In the genomic region with DNA sequence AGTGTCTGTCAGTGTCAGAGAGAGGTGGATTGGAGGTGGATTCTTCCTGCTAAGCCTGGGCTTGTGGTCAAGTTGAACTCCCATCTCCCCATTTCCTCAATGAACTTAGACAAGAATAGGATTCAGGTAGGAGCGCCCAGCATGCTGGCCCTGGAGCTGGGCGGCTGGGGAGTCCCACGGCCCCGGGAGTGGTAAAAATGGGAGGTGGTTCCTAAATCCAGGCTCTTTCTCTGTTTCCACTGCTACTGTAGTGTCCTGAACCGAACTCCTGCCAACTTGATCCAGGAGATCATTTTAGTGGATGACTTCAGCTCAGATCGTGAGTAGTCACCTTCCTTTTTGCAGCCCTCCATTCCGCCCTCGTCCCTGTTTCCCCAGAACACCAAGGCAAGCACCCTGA, we compare ENCODE assay signal across 22 cellular contexts.
DNase-seq lines count a peak whose midpoint lies in the region; ATAC-seq, FAIRE-seq and TF ChIP-seq lines count a peak whose summit lies in the region.
"Had no signal": no experiment of that assay in that cellular context is flagged by ENCODE, and none has a peak within 500 bp of the region (broad histone marks: within the 10 kb centered on the region; RNA-seq: fewer than 3 reads in every experiment).

No MANE protein-coding gene starts in this region.

- FAIRE-seq in small intestine (lab: Jason Lieb, UNC): no peak
- FAIRE-seq: H54 had no signal

- no peaks in the 10 kb centered on the region for H3K9me3 ChIP-seq in small intestine (ENCODE audit: control insufficient read depth, low read depth)
- H3K9me3 ChIP-seq: BE2C had no signal

- no peak for TF ChIP-seq CTCF in WTC11 (IDR thresholded peaks at IDR 0.05)
- no peak for TF ChIP-seq CTCF in type B pancreatic cell (conservative IDR thresholded peaks at IDR 0.05)

- no peaks in the 10 kb centered on the region for H3K27me3 ChIP-seq in small intestine (ENCODE audit: control insufficient read depth in 2 of 2, insufficient read depth in 2 of 2, low read length in 2 of 2)
- H3K27me3 ChIP-seq: BE2C had no signal

- CTCF ChIA-PET in WTC11 (lab: Charles Lee): interaction anchor here (0.7 to 2.0 kb wide), 4 partner anchors 15 to 196 kb away, joined by 3 to 11 read pairs (median 4); no protein-coding TSS in a partner anchor

- H3K27me3 Mint-ChIP-seq in WTC11 (ENCODE audit: low read depth): no peaks in the 10 kb centered on the region
- H3K27me3 Mint-ChIP-seq in type B pancreatic cell: no peaks in the 10 kb centered on the region

- H3K36me3 Mint-ChIP-seq in WTC11 (no peaks in the 10 kb centered on the region), type B pancreatic cell (no peaks in the 10 kb centered on the region)
- H3K36me3 Mint-ChIP-seq: CD14-positive monocyte; CD8-positive, alpha-beta memory T cell had no signal

- WGBS in small intestine, 3 donors: 92 to 97% (median 92%) methylated on average over 8 of the region's 8 CpGs

- intact Hi-C loops in sciatic nerve (cut with DNase I): no loop called here

- H3K4me1 ChIP-seq in small intestine (ENCODE audit: control insufficient read depth in 2 of 2, insufficient read depth in 1 of 2, low read depth in 1 of 2, low read length in 1 of 2): no peaks in the 10 kb centered on the region
- H3K4me1 ChIP-seq: BE2C had no signal

- H3K9me3 Mint-ChIP-seq in WTC11 (no peaks in the 10 kb centered on the region), type B pancreatic cell (no peaks in the 10 kb centered on the region)
- H3K9me3 Mint-ChIP-seq: CD8-positive, alpha-beta memory T cell had no signal

- H3K27ac ChIP-seq in small intestine (ENCODE audit: low read depth in 1 of 2, low read length in 1 of 2): no peak overlapping the region
- H3K27ac ChIP-seq: RWPE1 had no signal

- no peak for ATAC-seq in WTC11
- no peak for ATAC-seq in sciatic nerve
- ATAC-seq in GM19351 (IDR thresholded peaks at IDR 0.05; ENCODE audit: unreplicated experiment): no peak

- H3K27ac Mint-ChIP-seq in WTC11: no peak overlapping the region
- H3K27ac Mint-ChIP-seq in type B pancreatic cell: no peak overlapping the region
- H3K27ac Mint-ChIP-seq: CD14-positive monocyte; CD8-positive, alpha-beta memory T cell had no signal

- H3K4me1 Mint-ChIP-seq in WTC11 (peaks cover 8% of the 10 kb centered on the region), type B pancreatic cell (ENCODE audit: unreplicated experiment) (peaks cover 7% of the 10 kb centered on the region)
- H3K4me1 Mint-ChIP-seq: CD14-positive monocyte; CD8-positive, alpha-beta memory T cell had no signal

- H3K36me3 ChIP-seq in small intestine (ENCODE audit: control insufficient read depth in 2 of 2, insufficient read depth in 2 of 2, low read length in 2 of 2): no peaks in the 10 kb centered on the region
- H3K36me3 ChIP-seq: BE2C had no signal

- peak; percentile 1 for DNase-seq in WTC11 (ENCODE audit: low spot score)
- DNase-seq in islet precursor cell: peak; percentile 3
- DNase-seq in sciatic nerve (ENCODE audit: low spot score): peak; percentile 37
- peak; percentile 50 for DNase-seq in type B pancreatic cell (ENCODE audit: extremely low spot score, unreplicated experiment)
- DNase-seq in NCI-H524 (lab: John Stamatoyannopoulos, UW): no peak
- DNase-seq in small intestine: no peak
- DNase-seq: BE2C; CD8-positive, alpha-beta memory T cell; DND-41; KBM-7; MV-4-11; NCI-H1105; NCI-H1436 treated with DMSO at 0.1 percent for 48 hours; NCI-H187 treated with DMSO at 0.1 percent for 48 hours; NCI-H2171 treated with DMSO at 0.1 percent for 48 hours; NCI-H345; NCI-H524 treated with DMSO at 0.1 percent for 48 hours; SHP77 treated with DMSO at 0.1 percent for 48 hours had no signal

- POLR2A ChIA-PET in WTC11 (lab: Charles Lee): no interaction called here

- no peak overlapping the region for H3K4me3 ChIP-seq in small intestine (ENCODE audit: low read depth in 1 of 2, low read length in 2 of 2)

- H3K4me3 Mint-ChIP-seq in WTC11: no peak overlapping the region
- no peak overlapping the region for H3K4me3 Mint-ChIP-seq in type B pancreatic cell
- H3K4me3 Mint-ChIP-seq: CD14-positive monocyte; CD8-positive, alpha-beta memory T cell had no signal

TF ChIP-seq in WTC11, 78 proteins besides CTCF, POLR2A, EP300 and RAD21:
- TF ChIP-seq PRRX2 (CRISPR knock-in tag; IDR thresholded peaks at IDR 0.05): no peak
- no peak for TF ChIP-seq ZNF532 (CRISPR knock-in tag; IDR thresholded peaks at IDR 0.05; ENCODE audit: borderline replicate concordance)
- TF ChIP-seq TEAD4 (CRISPR knock-in tag; IDR thresholded peaks at IDR 0.05): no peak
- TF ChIP-seq, protein P1, sequence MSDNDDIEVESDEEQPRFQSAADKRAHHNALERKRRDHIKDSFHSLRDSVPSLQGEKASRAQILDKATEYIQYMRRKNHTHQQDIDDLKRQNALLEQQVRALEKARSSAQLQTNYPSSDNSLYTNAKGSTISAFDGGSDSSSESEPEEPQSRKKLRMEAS (CRISPR knock-in tag; IDR thresholded peaks at IDR 0.05): no peak
- TF ChIP-seq ZNF671 (CRISPR knock-in tag; IDR thresholded peaks at IDR 0.05): no peak
- no peak for TF ChIP-seq CBFB (CRISPR knock-in tag; IDR thresholded peaks at IDR 0.05; ENCODE audit: low read depth)
- TF ChIP-seq, protein P2, sequence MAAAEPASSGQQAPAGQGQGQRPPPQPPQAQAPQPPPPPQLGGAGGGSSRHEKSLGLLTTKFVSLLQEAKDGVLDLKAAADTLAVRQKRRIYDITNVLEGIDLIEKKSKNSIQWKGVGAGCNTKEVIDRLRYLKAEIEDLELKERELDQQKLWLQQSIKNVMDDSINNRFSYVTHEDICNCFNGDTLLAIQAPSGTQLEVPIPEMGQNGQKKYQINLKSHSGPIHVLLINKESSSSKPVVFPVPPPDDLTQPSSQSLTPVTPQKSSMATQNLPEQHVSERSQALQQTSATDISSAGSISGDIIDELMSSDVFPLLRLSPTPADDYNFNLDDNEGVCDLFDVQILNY (CRISPR knock-in tag; IDR thresholded peaks at IDR 0.05): no peak
- no peak for TF ChIP-seq ZBTB21 (CRISPR knock-in tag; IDR thresholded peaks at IDR 0.05; ENCODE audit: borderline replicate concordance)
- TF ChIP-seq ZSCAN18 (CRISPR knock-in tag; IDR thresholded peaks at IDR 0.05): no peak
- TF ChIP-seq NR2C2 (CRISPR knock-in tag; IDR thresholded peaks at IDR 0.05): no peak
- no peak for TF ChIP-seq ZNF138 (CRISPR knock-in tag; conservative IDR thresholded peaks at IDR 0.05)
- TF ChIP-seq, protein P3, sequence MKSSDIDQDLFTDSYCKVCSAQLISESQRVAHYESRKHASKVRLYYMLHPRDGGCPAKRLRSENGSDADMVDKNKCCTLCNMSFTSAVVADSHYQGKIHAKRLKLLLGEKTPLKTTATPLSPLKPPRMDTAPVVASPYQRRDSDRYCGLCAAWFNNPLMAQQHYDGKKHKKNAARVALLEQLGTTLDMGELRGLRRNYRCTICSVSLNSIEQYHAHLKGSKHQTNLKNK (CRISPR knock-in tag; IDR thresholded peaks at IDR 0.05): no peak
- no peak for TF ChIP-seq MXD4 (CRISPR knock-in tag; IDR thresholded peaks at IDR 0.05; ENCODE audit: borderline replicate concordance)
- TF ChIP-seq ZNF416 (CRISPR knock-in tag; IDR thresholded peaks at IDR 0.05): no peak

Comparison
In these comparisons a context has a peak if more than half of its experiments do, and no peak if none do; other contexts are left out.
1. DNase-seq: peak in WTC11 (single experiment), islet precursor cell (single experiment), sciatic nerve (single experiment) and type B pancreatic cell (single experiment); none in NCI-H524 (0 of 2) and small intestine (single experiment).